Comparison of ENCODE assay signal across 10 cellular contexts in genomic region chr14:52175982-52176502, GRCh38.
A peak's percentile ranks its signal among the peaks of the same experiment; 100 is the strongest.
DNase-seq lines count a peak whose midpoint lies in the region; ATAC-seq, FAIRE-seq and TF ChIP-seq lines count a peak whose summit lies in the region.
"Had no signal": no experiment of that assay in that cellular context is flagged by ENCODE, and none has a peak within 500 bp of the region (broad histone marks: within the 10 kb centered on the region; RNA-seq: fewer than 3 reads in every experiment).

No MANE protein-coding gene starts in this region.

- H3K9me3 ChIP-seq in Peyer's patch (peaks cover 0 to 15% (median 2%) of the 10 kb centered on the region in 4 donors), osteoblast (ENCODE audit: low read depth, low read length) (peaks cover 3% of the 10 kb centered on the region)

- FAIRE-seq in RCC 7860 (lab: Jason Lieb, UNC), result no peak

- TF ChIP-seq CTCF in Peyer's patch (IDR thresholded peaks at IDR 0.05), result no peak
- no peak for TF ChIP-seq CTCF in osteoblast (IDR thresholded peaks at IDR 0.05; ENCODE audit: extremely low read depth, low read depth, low read length)

- no peaks in the 10 kb centered on the region for H3K79me2 ChIP-seq in osteoblast (ENCODE audit: insufficient read depth, low read length)

- H3K27me3 ChIP-seq in Peyer's patch, result no peaks in the 10 kb centered on the region
- H3K27me3 ChIP-seq in osteoblast (ENCODE audit: insufficient read depth, low read length), result peaks cover 12% of the 10 kb centered on the region

- no peaks in the 10 kb centered on the region for H3K36me3 ChIP-seq in Peyer's patch
- H3K36me3 ChIP-seq in osteoblast (ENCODE audit: insufficient read depth, low read length), result no peaks in the 10 kb centered on the region

- ATAC-seq in GM18520 (IDR thresholded peaks at IDR 0.05; ENCODE audit: unreplicated experiment), result peak; percentile 66
- ATAC-seq in GM21786 (IDR thresholded peaks at IDR 0.05; ENCODE audit: unreplicated experiment), result peak; percentile 60
- no peak for ATAC-seq in HG03520 (IDR thresholded peaks at IDR 0.05; ENCODE audit: unreplicated experiment)

- no peak for TF ChIP-seq POLR2A in Peyer's patch (IDR thresholded peaks at IDR 0.05)

- H3K4me3 ChIP-seq in Peyer's patch (no peak overlapping the region), osteoblast (ENCODE audit: insufficient read depth, low read length) (no peak overlapping the region)

- no peak overlapping the region for H3K4me2 ChIP-seq in osteoblast (ENCODE audit: insufficient read depth, low read length)

- no peaks in the 10 kb centered on the region for H4K20me1 ChIP-seq in osteoblast (ENCODE audit: insufficient read depth, low read length)

- H2AFZ ChIP-seq in osteoblast (ENCODE audit: low read length), result peak overlapping the region; percentile 42

- peak in 2 of 3 donors; percentile 62 to 82 for DNase-seq in Peyer's patch
- DNase-seq in osteoblast (ENCODE audit: insufficient read length, low spot score, missing footprints), result peak; percentile 23
- no peak for DNase-seq in D341Med (ENCODE audit: low spot score)
- no peak for DNase-seq in RCC 7860 (ENCODE audit: low spot score)
- no peak for DNase-seq in NCI-H2029 treated with DMSO at 0.1 percent for 48 hours (lab: John Stamatoyannopoulos, UW)
- DNase-seq: midbrain, NCI-H748 treated with DMSO at 0.1 percent for 48 hours had no signal

- H3K27ac ChIP-seq in Peyer's patch, result peak overlapping the region in 3 of 4 donors; percentile 44 to 64 (median 46)
- H3K27ac ChIP-seq in osteoblast (ENCODE audit: low read depth, low read length), result no peak overlapping the region

- H3K4me1 ChIP-seq in Peyer's patch (no peaks in the 10 kb centered on the region), osteoblast (ENCODE audit: insufficient read depth, low read length) (no peaks in the 10 kb centered on the region)

Comparison
In these comparisons a context has a peak if more than half of its experiments do, and no peak if none do; other contexts are left out.
1. DNase-seq: peak in Peyer's patch (2 of 3) and osteoblast (single experiment); none in D341Med (single experiment), RCC 7860 (single experiment) and NCI-H2029 treated with DMSO at 0.1 percent for 48 hours (single experiment).